In the genomic region with DNA sequence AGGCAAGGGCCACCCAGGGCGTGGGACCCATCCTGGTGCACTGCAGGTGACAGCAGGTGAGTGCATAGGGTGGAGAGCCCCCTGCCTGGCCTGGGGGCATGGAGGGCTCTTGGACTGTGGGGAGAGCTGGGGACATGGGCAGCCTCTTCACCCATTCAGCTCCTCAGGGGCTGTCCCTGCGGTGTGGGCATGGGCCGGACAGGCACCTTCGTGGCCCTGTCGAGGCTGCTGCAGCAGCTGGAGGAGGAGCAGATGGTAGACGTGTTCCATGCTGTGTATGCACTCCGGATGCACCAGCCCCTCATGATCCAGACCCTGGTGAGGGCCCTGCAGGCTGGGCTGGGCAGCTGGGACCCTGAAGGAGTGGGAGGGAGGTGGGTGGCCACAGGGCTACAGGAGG, we compare ENCODE assay signal across 30 cellular contexts.
"Had no signal": no experiment of that assay in that cellular context is flagged by ENCODE, and none has a peak within 500 bp of the region (broad histone marks: within the 10 kb centered on the region; RNA-seq: fewer than 3 reads in every experiment).

No MANE protein-coding gene starts in this region.

- DNase-seq: activated CD4-positive, alpha-beta memory T cell treated with anti-CD3 and anti-CD28 coated beads for 36 hours; activated CD4-positive, alpha-beta T cell treated with anti-CD3 and anti-CD28 coated beads for 36 hours; activated CD4-positive, alpha-beta T cell treated with anti-CD3 and anti-CD28 coated beads, Interleukin-2, amount 10 ng/mL, durations not matched to agents 24 days and 14 days; activated CD4-positive, CD25-positive, alpha-beta regulatory T cell; activated CD4-positive, CD25-positive, alpha-beta regulatory T cell treated with anti-CD3 and anti-CD28 coated beads, Interleukin-2, amount 50 U/mL, for 72 hours; activated CD8-positive, alpha-beta memory T cell treated with anti-CD3 and anti-CD28 coated beads, Interleukin-2, amount 10 ng/mL, durations not matched to agents 7 days and 5 days; activated CD8-positive, alpha-beta memory T cell treated with anti-CD3 and anti-CD28 coated beads, Interleukin-2, amount 50 U/mL, for 4 hours; activated CD8-positive, alpha-beta T cell treated with anti-CD3 and anti-CD28 coated beads, Interleukin-2, amount 10 ng/mL, durations not matched to agents 7 days and 5 days; activated gamma-delta T cell; activated naive CD4-positive, alpha-beta T cell; activated naive CD4-positive, alpha-beta T cell treated with anti-CD3 and anti-CD28 coated beads, Interleukin-2, amount 10 ng/mL, durations not matched to agents 7 days and 5 days; activated naive CD8-positive, alpha-beta T cell treated with anti-CD3 and anti-CD28 coated beads, Interleukin-2, amount 10 ng/mL, durations not matched to agents 7 days and 5 days; activated T-cell treated with anti-CD3 and anti-CD28 coated beads, Interleukin-2, amount 50 U/mL, for 1 hour; activated T-cell treated with anti-CD3 and anti-CD28 coated beads, Interleukin-2, amount 50 U/mL, for 48 hours; central memory CD4-positive, alpha-beta T cell; cerebellar nuclear complex; colonic mucosa; effector CD8-positive, alpha-beta T cell; esophagus squamous epithelium; foreskin melanocyte; heart right ventricle; T-helper 2 cell had no signal

- H3K27me3 ChIP-seq: ascending aorta, breast epithelium had no signal

- H3K36me3 ChIP-seq: ascending aorta, breast epithelium, cardiac muscle cell, colonic mucosa, esophagus squamous epithelium, gastroesophageal sphincter, heart right ventricle had no signal

- H3K4me3 ChIP-seq: ascending aorta, breast epithelium, cardiac muscle cell, colonic mucosa, esophagus squamous epithelium, gastroesophageal sphincter, heart right ventricle had no signal

- H3K9me3 ChIP-seq: ascending aorta, breast epithelium, colonic mucosa, esophagus squamous epithelium, gastroesophageal sphincter, heart right ventricle had no signal

- FAIRE-seq: endometrium, endothelial cell of umbilical vein had no signal

- H3K27ac ChIP-seq: ascending aorta, cardiac muscle cell, colonic mucosa, epithelial cell of prostate, esophagus squamous epithelium, gastroesophageal sphincter, heart right ventricle had no signal

- ATAC-seq: activated CD4-positive, alpha-beta T cell treated with anti-CD3 and anti-CD28 coated beads for 36 hours; activated CD8-positive, alpha-beta memory T cell treated with anti-CD3 and anti-CD28 coated beads, Interleukin-2, amount 10 ng/mL, durations not matched to agents 7 days and 5 days; activated CD8-positive, alpha-beta T cell treated with anti-CD3 and anti-CD28 coated beads, Interleukin-2, amount 10 ng/mL, durations not matched to agents 7 days and 5 days; activated naive CD4-positive, alpha-beta T cell treated with anti-CD3 and anti-CD28 coated beads, Interleukin-2, amount 50 U/mL, for 72 hours; gastroesophageal sphincter; heart right ventricle had no signal
